In the genomic region with DNA sequence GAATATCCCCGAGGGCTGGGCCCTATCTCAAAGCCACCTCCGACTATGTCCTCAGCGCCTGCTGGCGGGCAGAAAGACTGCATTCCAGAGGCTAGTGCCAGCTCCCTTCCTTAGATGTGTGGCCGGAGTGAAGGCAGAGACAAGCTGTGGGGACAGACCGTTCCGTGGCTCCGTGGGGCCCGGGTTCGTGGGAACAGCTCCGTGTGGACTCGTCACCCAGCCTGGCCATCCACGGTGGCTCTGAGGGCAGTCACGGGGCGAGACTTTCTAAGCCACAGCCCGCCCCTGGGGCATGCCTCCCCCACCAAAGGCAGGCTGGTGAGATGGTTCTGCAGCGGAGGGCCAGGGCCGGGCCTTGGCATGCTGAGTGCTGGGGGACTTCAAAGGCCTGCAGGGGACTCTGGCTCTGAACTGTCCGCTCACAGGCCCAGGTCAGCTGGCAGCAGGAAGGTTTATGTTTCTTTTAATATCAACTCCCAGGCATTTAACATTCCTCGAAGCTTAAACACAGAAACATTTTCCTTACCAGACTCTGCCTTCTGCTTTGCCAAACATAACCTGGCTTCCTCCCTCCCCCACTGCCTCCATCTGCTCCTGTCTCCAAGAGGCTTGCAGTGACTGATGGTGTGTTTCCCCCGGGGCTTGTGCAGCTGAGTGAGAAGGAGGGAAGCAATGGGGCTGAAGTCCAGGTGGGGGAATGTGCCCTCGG, we compare ENCODE assay signal across 12 cellular contexts. TPM values are rescaled to one million over a fixed set of nuclear protein-coding genes. Genes with fewer than 3 reads are reported as not detected.
A peak's percentile ranks its signal among the peaks of the same experiment; 100 is the strongest.
DNase-seq lines count a peak whose midpoint lies in the region; ATAC-seq and TF ChIP-seq lines count a peak whose summit lies in the region.
"Had no signal": no experiment of that assay in that cellular context is flagged by ENCODE, and none has a peak within 500 bp of the region (broad histone marks: within the 10 kb centered on the region; RNA-seq: fewer than 3 reads in every experiment).

No MANE protein-coding gene starts in this region.

- H3K9me3 Mint-ChIP-seq in Caco-2 (ENCODE audit: unreplicated experiment) = peaks cover 3% of the 10 kb centered on the region

- H3K27ac ChIP-seq in ascending aorta = peak overlapping the region; percentile 90 to 93
- H3K27ac ChIP-seq in heart right ventricle = peak overlapping the region; percentile 42 to 95 (median 83)
- H3K27ac ChIP-seq in prostate gland = peak overlapping the region; percentile 51 to 60
- H3K27ac ChIP-seq: C4-2B, HL-60 had no signal

- TF ChIP-seq POLR2A in prostate gland (IDR thresholded peaks at IDR 0.05) = no peak

- H3K9me3 ChIP-seq in Caco-2 (no peaks in the 10 kb centered on the region), ascending aorta (no peaks in the 10 kb centered on the region), heart right ventricle (no peaks in the 10 kb centered on the region), prostate gland (no peaks in the 10 kb centered on the region)

- 40 to 54% methylated on average over 22 of the region's 22 CpGs for WGBS in heart right ventricle, 2 donors
- WGBS in prostate gland = 47% methylated on average over 22 of the region's 22 CpGs

- ATAC-seq in heart right ventricle (peak; percentile 13 to 81 (median 66)), HG03175 (IDR thresholded peaks at IDR 0.05; ENCODE audit: unreplicated experiment) (no peak), GM21367 (IDR thresholded peaks at IDR 0.05; ENCODE audit: unreplicated experiment) (no peak), HG03045 (IDR thresholded peaks at IDR 0.05; ENCODE audit: unreplicated experiment) (no peak)

- H3K4me3 Mint-ChIP-seq in Caco-2 (ENCODE audit: unreplicated experiment) = no peak overlapping the region
- H3K4me3 Mint-ChIP-seq: activated naive CD8-positive, alpha-beta T cell had no signal

- H3K36me3 ChIP-seq in Caco-2 (ENCODE audit: control insufficient read depth, insufficient read depth, low read length) = no peaks in the 10 kb centered on the region
- peaks cover 22 to 37% of the 10 kb centered on the region in 2 donors for H3K36me3 ChIP-seq in ascending aorta
- H3K36me3 ChIP-seq in heart right ventricle = peaks cover 0 to 57% (median 11%) of the 10 kb centered on the region in 9 donors
- no peaks in the 10 kb centered on the region for H3K36me3 ChIP-seq in prostate gland

- DNase-seq in Caco-2 (peak; percentile 69 to 84), ascending aorta (ENCODE audit: low spot score in 2 of 2) (peak in 1 of 2 donors; percentile 93), heart right ventricle (peak; percentile 72), prostate gland (ENCODE audit: low spot score) (no peak)
- DNase-seq in stimulated activated naive CD4-positive, alpha-beta T cell (lab: John Stamatoyannopoulos, UW) = no peak
- DNase-seq: activated CD8-positive, alpha-beta memory T cell treated with anti-CD3 and anti-CD28 coated beads for 24 hours had no signal

- peak overlapping the region; percentile 20 for H3K27ac Mint-ChIP-seq in Caco-2 (ENCODE audit: unreplicated experiment)
- H3K27ac Mint-ChIP-seq: activated naive CD8-positive, alpha-beta T cell had no signal

- no peak overlapping the region for H3K4me3 ChIP-seq in Caco-2 (ENCODE audit: low read depth, low read length)
- H3K4me3 ChIP-seq in ascending aorta = peak overlapping the region in 1 of 2 donors; percentile 19
- no peak overlapping the region for H3K4me3 ChIP-seq in heart right ventricle
- H3K4me3 ChIP-seq in prostate gland = no peak overlapping the region

- H3K36me3 Mint-ChIP-seq in Caco-2 (ENCODE audit: insufficient read depth, unreplicated experiment) = peaks cover 23% of the 10 kb centered on the region

- CTCF ChIA-PET in Caco-2 (lab: Charles Lee) = interaction anchor here (1.1 kb wide), 1 partner anchor 11 kb away, joined by 3 read pairs; no protein-coding TSS in a partner anchor

- POLR2A ChIA-PET in Caco-2 (lab: Charles Lee) = no interaction called here

- no peaks in the 10 kb centered on the region for H3K4me1 Mint-ChIP-seq in Caco-2 (ENCODE audit: low read depth, unreplicated experiment)

- TF ChIP-seq CTCF in Caco-2 (IDR thresholded peaks at IDR 0.05; ENCODE audit: insufficient read depth in 1 of 2, low read depth in 1 of 2, low read length in 1 of 2, severe bottlenecking in 1 of 2, unreplicated experiment in 1 of 2) = no peak
- TF ChIP-seq CTCF in ascending aorta (IDR thresholded peaks at IDR 0.05) = peak; percentile 30 to 49 (median 49)
- TF ChIP-seq CTCF in heart right ventricle (IDR thresholded peaks at IDR 0.05) = peak in 4 of 9 donors; percentile 19 to 37 (median 28)
- no peak for TF ChIP-seq CTCF in prostate gland (IDR thresholded peaks at IDR 0.05)

- no peaks in the 10 kb centered on the region for H3K27me3 Mint-ChIP-seq in Caco-2 (ENCODE audit: insufficient read depth, unreplicated experiment)
- H3K27me3 Mint-ChIP-seq: activated naive CD8-positive, alpha-beta T cell had no signal

- H3K27me3 ChIP-seq in Caco-2 (replicated peaks; ENCODE audit: control insufficient read depth, insufficient read depth, low read length) = no peaks in the 10 kb centered on the region
- H3K27me3 ChIP-seq in ascending aorta = no peaks in the 10 kb centered on the region
- H3K27me3 ChIP-seq in heart right ventricle = no peaks in the 10 kb centered on the region
- no peaks in the 10 kb centered on the region for H3K27me3 ChIP-seq in prostate gland (replicated peaks; ENCODE audit: insufficient read depth)

- BruUV-seq in Caco-2 (replicated peaks; lab: Mats Ljungman, UMichigan) = no TSS peak

- intact Hi-C loops in Caco-2 (cut with micrococcal nuclease; ENCODE audit: unreplicated experiment) (no loop called here), ascending aorta (cut with DNase I) (loop anchor here (1.0 to 2.0 kb wide), 3 partner anchors 17 to 47 kb away; no protein-coding TSS in a partner anchor), heart right ventricle (cut with DNase I) (loop anchor here in 3 of 10 donors (5.0 to 10.0 kb wide), 3 partner anchors 35 to 253 kb away; no protein-coding TSS in a partner anchor), prostate gland (cut with DNase I) (loop anchor here (5.0 kb wide), 1 partner anchor 45 kb away; no protein-coding TSS in a partner anchor)

- H3K4me1 ChIP-seq in Caco-2 (peaks cover 18% of the 10 kb centered on the region), ascending aorta (peaks cover 23 to 49% of the 10 kb centered on the region in 2 donors), heart right ventricle (peaks cover 10 to 66% (median 49%) of the 10 kb centered on the region in 9 donors), prostate gland (replicated peaks) (no peaks in the 10 kb centered on the region)

RNA-seq across cellular contexts. Expression of gene TIMM22, which starts 50.4 kb away (rescaled TPM):
- total RNA-seq in Caco-2 (2022) (20.1 and 20.6 TPM in 2 replicates), ascending aorta (12.1 TPM), heart right ventricle (10 to 100 TPM; 15.0 to 19.8 (median 18.5) TPM), prostate gland (10 to 100 TPM; 15.1 to 20.3 TPM)
- 10 to 100 TPM; 12.5 to 14.8 TPM for polyA plus RNA-seq in heart right ventricle

Comparison
In these comparisons a context has a peak if more than half of its experiments do, and no peak if none do; other contexts are left out.
1. DNase-seq: peak in Caco-2 (2 of 2) and heart right ventricle (2 of 2); none in prostate gland (single experiment) and stimulated activated naive CD4-positive, alpha-beta T cell (0 of 6).
2. CTCF ChIP-seq: peak in ascending aorta (3 of 3); none in Caco-2 (0 of 2) and prostate gland (0 of 4).
3. ATAC-seq: peak in heart right ventricle (8 of 8); none in HG03175 (single experiment), GM21367 (single experiment) and HG03045 (single experiment).
4. Peak in every context shown above with its lines, with median percentiles within 50 percentile points of each other: H3K27ac ChIP-seq.